24 cellular contexts compared by ENCODE assay signal in the genomic region with DNA sequence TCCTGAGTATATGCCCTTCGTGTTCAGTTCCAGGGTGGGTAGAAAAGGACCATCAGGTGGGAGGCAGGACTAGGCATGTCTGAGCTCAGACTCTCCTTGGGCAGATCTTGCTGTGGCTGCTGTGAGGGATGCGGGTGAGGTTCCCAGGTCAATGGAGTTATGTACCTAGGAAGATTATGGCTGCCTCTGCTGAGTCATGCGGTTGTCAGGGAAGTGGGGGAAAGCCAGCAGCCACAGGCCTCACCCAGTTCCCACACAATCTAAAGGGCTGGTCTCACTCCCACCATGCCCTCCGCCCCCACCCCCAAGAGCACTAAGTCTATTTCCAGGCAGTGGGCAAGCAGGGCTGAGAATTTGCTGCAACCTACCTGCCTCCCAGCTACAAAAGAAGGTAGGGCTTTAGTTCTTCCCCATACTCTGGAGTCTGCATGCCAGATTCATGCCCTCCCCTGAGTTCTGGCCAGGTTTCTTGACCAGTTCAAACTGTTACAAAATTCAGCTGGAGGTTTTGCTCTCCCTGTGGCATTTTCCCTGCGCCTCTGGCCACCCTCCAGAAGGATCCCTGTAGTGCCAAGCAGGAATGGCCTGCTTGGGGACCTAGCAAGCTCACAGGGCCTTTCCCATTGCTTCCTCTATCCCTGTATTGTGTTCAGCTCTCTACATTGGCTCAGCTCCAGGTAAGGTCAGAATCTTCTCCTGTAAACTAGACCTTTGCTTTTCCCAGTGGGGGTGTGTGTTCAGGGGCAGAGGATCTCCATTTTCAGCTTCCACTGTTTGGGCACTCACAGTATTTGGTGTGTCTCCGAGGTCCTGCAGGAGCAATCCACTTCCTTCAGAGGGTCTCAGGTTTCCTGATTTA. TPM values are rescaled to one million over a fixed set of nuclear protein-coding genes. Genes with fewer than 3 reads are reported as not detected.
DNase-seq lines count a peak whose midpoint lies in the region; ATAC-seq, FAIRE-seq and TF ChIP-seq lines count a peak whose summit lies in the region.
"Had no signal": no experiment of that assay in that cellular context is flagged by ENCODE, and none has a peak within 500 bp of the region (broad histone marks: within the 10 kb centered on the region; RNA-seq: fewer than 3 reads in every experiment).

No MANE protein-coding gene starts in this region.

- H2AFZ ChIP-seq in hepatocyte: no peak overlapping the region

- H3K36me3 ChIP-seq in hepatocyte (replicated peaks; ENCODE audit: insufficient read depth, low read depth): no peaks in the 10 kb centered on the region
- H3K36me3 ChIP-seq: BE2C, spleen, thoracic aorta had no signal

- no peak for FAIRE-seq in frontal cortex (lab: Jason Lieb, UNC)
- FAIRE-seq: GM18507 had no signal

- no peak overlapping the region for H3K4me3 Mint-ChIP-seq in T-helper 17 cell
- H3K4me3 Mint-ChIP-seq: central memory CD8-positive, alpha-beta T cell; natural killer cell treated with Interleukin-12 subunit alpha and Interleukin-12 subunit beta and Interleukin-15 and Interleukin-18, amount 100 ng/mL, for 72 hours had no signal

- no peaks in the 10 kb centered on the region for H3K79me2 ChIP-seq in hepatocyte

- H3K36me3 Mint-ChIP-seq in T-helper 17 cell (ENCODE audit: low read depth): no peaks in the 10 kb centered on the region

- no peak for ATAC-seq in T-helper 17 cell
- ATAC-seq: left ventricle myocardium superior; natural killer cell treated with Interleukin-12 subunit alpha and Interleukin-12 subunit beta and Interleukin-15 and Interleukin-18, amount 100 ng/mL, for 72 hours had no signal

- H3K4me1 ChIP-seq in hepatocyte (ENCODE audit: insufficient read depth): no peaks in the 10 kb centered on the region
- H3K4me1 ChIP-seq: BE2C, spleen had no signal

- H3K9me2 ChIP-seq in hepatocyte (replicated peaks; ENCODE audit: insufficient read depth): no peaks in the 10 kb centered on the region

- no peaks in the 10 kb centered on the region for H3K4me1 Mint-ChIP-seq in T-helper 17 cell
- H3K4me1 Mint-ChIP-seq: central memory CD8-positive, alpha-beta T cell had no signal

- no peak overlapping the region for H3K27ac Mint-ChIP-seq in T-helper 17 cell
- H3K27ac Mint-ChIP-seq: activated T-helper 2 cell treated with anti-CD3 and anti-CD28 coated beads, Interferon-gamma antibody, Interleukin-2, Interleukin-4, amounts not matched to agents 10 μg/mL and 5 μg/mL and 100 μg/mL, durations not matched to agents 14 hours and 24 hours and 36 hours; natural killer cell treated with Interleukin-12 subunit alpha and Interleukin-12 subunit beta and Interleukin-15 and Interleukin-18, amount 100 ng/mL, for 72 hours had no signal

- WGBS in hepatocyte (ENCODE audit: low lambda C conversion rate, missing lambda C conversion rate): 88% methylated on average over 6 of the region's 6 CpGs

- TF ChIP-seq CTCF in hepatocyte (IDR thresholded peaks at IDR 0.05; ENCODE audit: poor library complexity): no peak

- H4K20me1 ChIP-seq in hepatocyte (ENCODE audit: insufficient read depth, poor library complexity, severe bottlenecking): no peaks in the 10 kb centered on the region

- H3K9me3 ChIP-seq in hepatocyte (ENCODE audit: low read depth) (no peaks in the 10 kb centered on the region), T-helper 17 cell (ENCODE audit: control insufficient read depth, low read length, poor library complexity, severe bottlenecking) (no peaks in the 10 kb centered on the region)
- H3K9me3 ChIP-seq: BE2C had no signal

- DNase-seq in M059J (ENCODE audit: low read depth) (peak; percentile 69), brain pericyte (ENCODE audit: low read depth, low spot score) (peak; percentile 5), hepatocyte (ENCODE audit: low spot score) (peak; percentile 13), DMS79 (lab: John Stamatoyannopoulos, UW) (no peak), T-helper 17 cell (no peak), HPDE6-E6E7 (ENCODE audit: extremely low spot score) (no peak), frontal cortex (ENCODE audit: low spot score in 2 of 2) (no peak)
- DNase-seq: activated CD4-positive, CD25-positive, alpha-beta regulatory T cell; activated CD8-positive, alpha-beta memory T cell treated with anti-CD3 and anti-CD28 coated beads for 24 hours; BE2C; foreskin melanocyte; H7; Kasumi-1; left ventricle myocardium superior; NCI-H146; SHP77; spleen had no signal

- no peaks in the 10 kb centered on the region for H3K27me3 ChIP-seq in hepatocyte
- H3K27me3 ChIP-seq: BE2C had no signal

- H3K27me3 Mint-ChIP-seq in T-helper 17 cell: no peaks in the 10 kb centered on the region

- H3K4me3 ChIP-seq in hepatocyte: no peak overlapping the region
- H3K4me3 ChIP-seq: spleen, thoracic aorta had no signal

- no peak overlapping the region for H3K27ac ChIP-seq in hepatocyte
- H3K27ac ChIP-seq: spleen, thoracic aorta had no signal

- no peak overlapping the region for H3K4me2 ChIP-seq in hepatocyte

RNA-seq across cellular contexts. Expression of a gene that starts 12.7 kb away (rescaled TPM):
- total RNA-seq in M059J (2014; rRNA removed; shearing (Covaris generic)): not detected in 2 replicates
- total RNA-seq in hepatocyte (not detected in 2 replicates), T-helper 17 cell (not detected), frontal cortex (not detected)
- not detected in 2 replicates for polyA plus RNA-seq in hepatocyte
- total RNA-seq: activated T-helper 2 cell treated with anti-CD3 and anti-CD28 coated beads, Interferon-gamma antibody, Interleukin-2, Interleukin-4, amounts not matched to agents 10 μg/mL and 5 μg/mL and 100 μg/mL, durations not matched to agents 14 hours and 24 hours and 36 hours; H7; left ventricle myocardium superior; natural killer cell treated with Interleukin-12 subunit alpha and Interleukin-12 subunit beta and Interleukin-15 and Interleukin-18, amount 100 ng/mL, for 72 hours; posterior vena cava; spleen; T-helper 1 cell treated with Interleukin-12 subunit alpha and Interleukin-12 subunit beta and Interleukin-4 antibody, amounts not matched to agents 30 ng/mL and 1 ng/mL, for 36 hours; thoracic aorta had no signal
- polyA plus RNA-seq: spleen had no signal

Comparison
In these comparisons a context has a peak if more than half of its experiments do, and no peak if none do; other contexts are left out.
1. DNase-seq: peak in M059J (single experiment), brain pericyte (single experiment) and hepatocyte (single experiment); none in DMS79 (single experiment), T-helper 17 cell (0 of 3), HPDE6-E6E7 (single experiment) and frontal cortex (0 of 2).